Comparison of ENCODE assay signal across 18 cellular contexts in genomic region chr18:48132993-48133674, GRCh38.
DNase-seq lines count a peak whose midpoint lies in the region; ATAC-seq, FAIRE-seq and TF ChIP-seq lines count a peak whose summit lies in the region.
"Had no signal": no experiment of that assay in that cellular context is flagged by ENCODE, and none has a peak within 500 bp of the region (broad histone marks: within the 10 kb centered on the region; RNA-seq: fewer than 3 reads in every experiment).

No MANE protein-coding gene starts in this region.

- TF ChIP-seq CTCF in A549 (IDR thresholded peaks at IDR 0.05) = no peak
- no peak for TF ChIP-seq CTCF in PC-3 (conservative IDR thresholded peaks at IDR 0.05; ENCODE audit: low read depth, low read length)
- no peak for TF ChIP-seq CTCF in coronary artery (IDR thresholded peaks at IDR 0.05)

- no peak overlapping the region for H2BK12ac ChIP-seq in trophoblast cell (ENCODE audit: low read length)

- H3K36me3 ChIP-seq in PC-3 (ENCODE audit: low read depth, low read length) = no peaks in the 10 kb centered on the region
- no peaks in the 10 kb centered on the region for H3K36me3 ChIP-seq in trophoblast cell (ENCODE audit: control insufficient read depth in 1 of 2, insufficient read depth in 2 of 2, low read length in 2 of 2)
- H3K36me3 ChIP-seq: right atrium auricular region had no signal

- H2AK5ac ChIP-seq in trophoblast cell (ENCODE audit: low read length) = no peak overlapping the region

- no peak overlapping the region for H3K18ac ChIP-seq in trophoblast cell (ENCODE audit: low read length)

- H3K27ac ChIP-seq in A549 (no peak overlapping the region), PC-3 (ENCODE audit: low read length) (peak overlapping the region; percentile 43), trophoblast cell (ENCODE audit: low read depth, low read length) (no peak overlapping the region), coronary artery (peak overlapping the region in 1 of 2 donors; percentile 30)
- H3K27ac ChIP-seq: right atrium auricular region had no signal

- no peak overlapping the region for H3K9ac ChIP-seq in PC-3 (ENCODE audit: low read length)
- no peak overlapping the region for H3K9ac ChIP-seq in trophoblast cell (ENCODE audit: low read length)

- no TSS peak for BruUV-seq in PC-3 (replicated peaks; lab: Mats Ljungman, UMichigan)

- POLR2A ChIA-PET in A549 (lab: Yijun Ruan, JAX) = no interaction called here
- POLR2A ChIA-PET in PC-3 (lab: Charles Lee; ENCODE audit: unreplicated experiment) = no interaction called here

- H3K4me2 ChIP-seq in A549 (0 out of 3 replicates have a peak overlapping the region, but pooled peaks have one; percentile 14), PC-3 (ENCODE audit: low read length) (peak overlapping the region; percentile 28; the same call in 1 of the 2 replicates), trophoblast cell (ENCODE audit: low read length) (no peak overlapping the region)

- H3K27me3 ChIP-seq in PC-3 (ENCODE audit: low read length) = no peaks in the 10 kb centered on the region
- peaks cover 24% of the 10 kb centered on the region for H3K27me3 ChIP-seq in trophoblast cell (ENCODE audit: insufficient read depth, low read length)
- H3K27me3 ChIP-seq: right atrium auricular region had no signal

- H3K4me3 ChIP-seq in A549 (no peak overlapping the region), PC-3 (ENCODE audit: low read length) (no peak overlapping the region), trophoblast cell (ENCODE audit: low read depth, low read length) (no peak overlapping the region), coronary artery (no peak overlapping the region)
- H3K4me3 ChIP-seq: right atrium auricular region had no signal

- no peak overlapping the region for H3K14ac ChIP-seq in trophoblast cell (ENCODE audit: low read length)

- DNase-seq in A549 (ENCODE audit: low read depth in 1 of 2, low spot score in 1 of 2) = no peak
- no peak for DNase-seq in PC-3
- DNase-seq in trophoblast cell = no peak
- no peak for DNase-seq in coronary artery (ENCODE audit: low spot score)
- no peak for DNase-seq in activated naive CD4-positive, alpha-beta T cell treated with anti-CD3 and anti-CD28 coated beads, Interleukin-2, amount 50 U/mL, for 16 hours
- no peak for DNase-seq in stimulated activated CD4-positive, alpha-beta T cell treated with anti-CD3 and anti-CD28 coated beads, Interleukin-4, amount 100 ng/mL, for 24 hours
- DNase-seq: activated B cell treated with CpG ODN at 0.5 μM for 24 hours; activated CD4-positive, alpha-beta memory T cell treated with anti-CD3 and anti-CD28 coated beads, Interleukin-2, amount 10 ng/mL, durations not matched to agents 7 days and 5 days; activated T-cell treated with anti-CD3 and anti-CD28 coated beads, Interleukin-2, amount 50 U/mL, for 4 hours; effector CD8-positive, alpha-beta T cell; GOT3; hypothalamus; Right ventricle myocardium superior had no signal

- no peak overlapping the region for H4K91ac ChIP-seq in trophoblast cell (ENCODE audit: low read depth, low read length)

- no peaks in the 10 kb centered on the region for H4K20me1 ChIP-seq in PC-3 (ENCODE audit: low read length)

- H3F3A ChIP-seq in PC-3 (ENCODE audit: low read length, unreplicated experiment) = no peaks in the 10 kb centered on the region

- no peak for TF ChIP-seq EP300 in A549 (IDR thresholded peaks at IDR 0.05)

- H3K9me3 ChIP-seq in A549 (no peaks in the 10 kb centered on the region), PC-3 (ENCODE audit: low read length) (no peaks in the 10 kb centered on the region), trophoblast cell (ENCODE audit: insufficient read depth, low read depth, low read length) (no peaks in the 10 kb centered on the region)
- H3K9me3 ChIP-seq: right atrium auricular region had no signal

- no peak overlapping the region for H4K12ac ChIP-seq in trophoblast cell (ENCODE audit: low read depth, low read length)

- WGBS in A549 (ENCODE audit: missing lambda C conversion rate) = 57% methylated on average over 4 of the region's 4 CpGs
- no CpG with 5 or more reads among the region's 4 CpGs for WGBS in trophoblast cell (ENCODE audit: extremely low coverage, insufficient coverage, insufficient read length)

- no peak for TF ChIP-seq RAD21 in A549 (conservative IDR thresholded peaks at IDR 0.05 in 1 of 2, IDR thresholded peaks at IDR 0.05 in 1 of 2)

- H3K23ac ChIP-seq in trophoblast cell (ENCODE audit: low read length) = no peak overlapping the region

- no peak overlapping the region for H3K4ac ChIP-seq in trophoblast cell (ENCODE audit: low read depth, low read length)

- H4K8ac ChIP-seq in trophoblast cell (ENCODE audit: low read depth, low read length) = peak overlapping the region; percentile 29

- intact Hi-C loops in PC-3 (cut with micrococcal nuclease) = loop anchor here (10.0 kb wide), 1 partner anchor 98 kb away; no protein-coding TSS in a partner anchor

- no peaks in the 10 kb centered on the region for H3K9me2 ChIP-seq in PC-3 (replicated peaks; ENCODE audit: low read length)

- no peak overlapping the region for H2BK120ac ChIP-seq in trophoblast cell (ENCODE audit: insufficient read depth, low read length, poor library complexity)

- H3K4me1 ChIP-seq in A549 (peaks cover 5% of the 10 kb centered on the region; the same call in 1 of the 3 replicates), PC-3 (ENCODE audit: insufficient read depth, low read length) (peaks cover 21% of the 10 kb centered on the region), trophoblast cell (ENCODE audit: control insufficient read depth in 1 of 2, insufficient read depth in 2 of 2, low read length in 2 of 2) (peaks cover 6 to 14% of the 10 kb centered on the region in 2 experiments)

- FAIRE-seq in A549 (lab: Jason Lieb, UNC) = no peak
- FAIRE-seq: GM18507, HepG2 had no signal

- CTCF ChIA-PET in A549 (lab: Yijun Ruan, JAX) (interaction anchor here (0.6 kb wide), 1 partner anchor 39 kb away, joined by 3 read pairs; no protein-coding TSS in a partner anchor), PC-3 (lab: Charles Lee) (no interaction called here)

- TF ChIP-seq POLR2A in A549 (IDR thresholded peaks at IDR 0.05; ENCODE audit: low read length) = no peak

- no peak overlapping the region for H2BK5ac ChIP-seq in trophoblast cell (ENCODE audit: low read depth, low read length, poor library complexity)

- H2AFZ ChIP-seq in PC-3 (ENCODE audit: low read length) (no peak overlapping the region), trophoblast cell (ENCODE audit: insufficient read depth, low read length, poor library complexity) (no peak overlapping the region)

- peaks cover 2% of the 10 kb centered on the region for H3K79me1 ChIP-seq in trophoblast cell (ENCODE audit: low read length)

- ATAC-seq in A549 (no peak), PC-3 (no peak), esophagus mucosa (peak; percentile 41), GM21423 (IDR thresholded peaks at IDR 0.05; ENCODE audit: unreplicated experiment) (no peak)
- ATAC-seq: HepG2 had no signal

- no peaks in the 10 kb centered on the region for H3K79me2 ChIP-seq in PC-3 (ENCODE audit: low read length)
- H3K79me2 ChIP-seq in trophoblast cell (ENCODE audit: control insufficient read depth, insufficient read depth, low read length, poor library complexity) = no peaks in the 10 kb centered on the region

TF ChIP-seq in A549, 52 proteins besides CTCF, POLR2A, EP300 and RAD21:
- peak; percentile 38 for TF ChIP-seq MAFK (IDR thresholded peaks at IDR 0.05; ENCODE audit: partially characterized antibody)
- TF ChIP-seq MYC (IDR thresholded peaks at IDR 0.05; ENCODE audit: borderline replicate concordance, low read length) = no peak
